Comparison of ENCODE assay signal across 21 cellular contexts in genomic region chr12:759628-760027, GRCh38. TPM values are rescaled to one million over a fixed set of nuclear protein-coding genes. Genes with fewer than 3 reads are reported as not detected.
DNase-seq lines count a peak whose midpoint lies in the region; ATAC-seq lines count a peak whose summit lies in the region.
"Had no signal": no experiment of that assay in that cellular context is flagged by ENCODE, and none has a peak within 500 bp of the region (broad histone marks: within the 10 kb centered on the region; RNA-seq: fewer than 3 reads in every experiment).

No MANE protein-coding gene starts in this region.

- H3K27ac ChIP-seq in KOPT-K1 (ENCODE audit: low read depth, low read length, poor library complexity, severe bottlenecking), result peak overlapping the region; percentile 16
- H3K27ac ChIP-seq: upper lobe of right lung had no signal

- H3K4me3 Mint-ChIP-seq in activated T-cell treated with anti-CD3 and anti-CD28 coated beads, Interleukin-2, amount 50 U/mL, for 72 hours, result peak overlapping the region; percentile 55 to 99
- H3K4me3 Mint-ChIP-seq in activated naive CD8-positive, alpha-beta T cell, result peak overlapping the region; percentile 68
- H3K4me3 Mint-ChIP-seq in natural killer cell treated with Interleukin-12 subunit alpha and Interleukin-12 subunit beta and Interleukin-15 and Interleukin-18, amount 100 ng/mL, for 72 hours, result peak overlapping the region; percentile 38
- H3K4me3 Mint-ChIP-seq: activated B cell treated with CpG ODN at 0.5 μM for 24 hours; stimulated activated naive CD8-positive, alpha-beta T cell treated with anti-CD3 and anti-CD28 coated beads, Interleukin-15, amount 100 ng/mL, for 72 hours; T-helper 1 cell treated with Interleukin-12 subunit alpha and Interleukin-12 subunit beta and Interleukin-4 antibody, amounts not matched to agents 30 μg/mL and 1 μg/mL, for 36 hours had no signal

- no peaks in the 10 kb centered on the region for H3K9me3 Mint-ChIP-seq in activated T-cell treated with anti-CD3 and anti-CD28 coated beads, Interleukin-2, amount 50 U/mL, for 72 hours
- H3K9me3 Mint-ChIP-seq in activated naive CD8-positive, alpha-beta T cell (ENCODE audit: low read depth), result no peaks in the 10 kb centered on the region
- H3K9me3 Mint-ChIP-seq in natural killer cell treated with Interleukin-12 subunit alpha and Interleukin-12 subunit beta and Interleukin-15 and Interleukin-18, amount 100 ng/mL, for 72 hours, result no peaks in the 10 kb centered on the region
- H3K9me3 Mint-ChIP-seq: activated B cell treated with CpG ODN at 0.5 μM for 24 hours; stimulated activated naive CD8-positive, alpha-beta T cell treated with anti-CD3 and anti-CD28 coated beads, Interleukin-15, amount 100 ng/mL, for 72 hours; T-helper 1 cell treated with Interleukin-12 subunit alpha and Interleukin-12 subunit beta and Interleukin-4 antibody, amounts not matched to agents 30 μg/mL and 1 μg/mL, for 36 hours had no signal

- H3K9me3 ChIP-seq in KOPT-K1 (ENCODE audit: insufficient read depth, low read length, poor library complexity, severe bottlenecking), result no peaks in the 10 kb centered on the region
- H3K9me3 ChIP-seq: upper lobe of right lung had no signal

- peaks cover 11 to 21% of the 10 kb centered on the region in 2 donors for H3K36me3 Mint-ChIP-seq in activated T-cell treated with anti-CD3 and anti-CD28 coated beads, Interleukin-2, amount 50 U/mL, for 72 hours (ENCODE audit: insufficient read depth in 2 of 2)
- H3K36me3 Mint-ChIP-seq in activated naive CD8-positive, alpha-beta T cell, result peaks cover 19% of the 10 kb centered on the region
- peaks cover 20% of the 10 kb centered on the region for H3K36me3 Mint-ChIP-seq in natural killer cell treated with Interleukin-12 subunit alpha and Interleukin-12 subunit beta and Interleukin-15 and Interleukin-18, amount 100 ng/mL, for 72 hours

- no peaks in the 10 kb centered on the region for H3K27me3 Mint-ChIP-seq in activated T-cell treated with anti-CD3 and anti-CD28 coated beads, Interleukin-2, amount 50 U/mL, for 72 hours (ENCODE audit: low read depth)
- H3K27me3 Mint-ChIP-seq in activated naive CD8-positive, alpha-beta T cell, result no peaks in the 10 kb centered on the region
- no peaks in the 10 kb centered on the region for H3K27me3 Mint-ChIP-seq in natural killer cell treated with Interleukin-12 subunit alpha and Interleukin-12 subunit beta and Interleukin-15 and Interleukin-18, amount 100 ng/mL, for 72 hours
- H3K27me3 Mint-ChIP-seq: activated B cell treated with CpG ODN at 0.5 μM for 24 hours; stimulated activated naive CD8-positive, alpha-beta T cell treated with anti-CD3 and anti-CD28 coated beads, Interleukin-15, amount 100 ng/mL, for 72 hours had no signal

- H3K36me3 ChIP-seq in KOPT-K1 (ENCODE audit: insufficient read depth, low read length), result peaks cover 71% of the 10 kb centered on the region

- DNase-seq in activated T-cell treated with anti-CD3 and anti-CD28 coated beads, Interleukin-2, amount 50 U/mL, for 72 hours, result no peak
- DNase-seq in activated T-cell treated with anti-CD3 and anti-CD28 coated beads, Interleukin-2, amount 50 U/mL, for 1 hour, result no peak
- no peak for DNase-seq in natural killer cell treated with Interleukin-12 subunit alpha and Interleukin-12 subunit beta and Interleukin-15 and Interleukin-18, amount 100 ng/mL, for 72 hours (ENCODE audit: low spot score)
- DNase-seq in NCI-H2081 treated with DMSO at 0.1 percent for 48 hours (lab: John Stamatoyannopoulos, UW) (no peak), NCI-H446 treated with DMSO at 0.1 percent for 48 hours (lab: John Stamatoyannopoulos, UW) (no peak)
- DNase-seq: activated B cell treated with CpG ODN at 0.5 μM for 24 hours; activated CD8-positive, alpha-beta memory T cell treated with anti-CD3 and anti-CD28 coated beads, Interleukin-2, amount 50 U/mL, for 48 hours; amniotic stem cell; central memory CD4-positive, alpha-beta T cell; DMS79 treated with DMSO at 0.1 percent for 48 hours; effector CD4-positive, alpha-beta T cell; MM.1S; NCI-H187; SHP77 treated with DMSO at 0.1 percent for 48 hours; stimulated activated naive CD8-positive, alpha-beta T cell treated with anti-CD3 and anti-CD28 coated beads, Interleukin-15, amount 100 ng/mL, for 72 hours; upper lobe of right lung had no signal

- H3K27ac Mint-ChIP-seq in activated T-cell treated with anti-CD3 and anti-CD28 coated beads, Interleukin-2, amount 50 U/mL, for 72 hours, result peak overlapping the region; percentile 77
- H3K27ac Mint-ChIP-seq in activated naive CD8-positive, alpha-beta T cell, result peak overlapping the region; percentile 68
- no peak overlapping the region for H3K27ac Mint-ChIP-seq in natural killer cell treated with Interleukin-12 subunit alpha and Interleukin-12 subunit beta and Interleukin-15 and Interleukin-18, amount 100 ng/mL, for 72 hours
- H3K27ac Mint-ChIP-seq: activated B cell treated with CpG ODN at 0.5 μM for 24 hours; stimulated activated naive CD8-positive, alpha-beta T cell treated with anti-CD3 and anti-CD28 coated beads, Interleukin-15, amount 100 ng/mL, for 72 hours; T-helper 1 cell treated with Interleukin-12 subunit alpha and Interleukin-12 subunit beta and Interleukin-4 antibody, amounts not matched to agents 30 μg/mL and 1 μg/mL, for 36 hours had no signal

- H3K4me1 Mint-ChIP-seq in activated T-cell treated with anti-CD3 and anti-CD28 coated beads, Interleukin-2, amount 50 U/mL, for 72 hours (ENCODE audit: low read depth), result peaks cover 83% of the 10 kb centered on the region
- peaks cover 67% of the 10 kb centered on the region for H3K4me1 Mint-ChIP-seq in activated naive CD8-positive, alpha-beta T cell (ENCODE audit: low read depth)
- peaks cover 15 to 53% of the 10 kb centered on the region in 2 donors for H3K4me1 Mint-ChIP-seq in natural killer cell treated with Interleukin-12 subunit alpha and Interleukin-12 subunit beta and Interleukin-15 and Interleukin-18, amount 100 ng/mL, for 72 hours (ENCODE audit: low read depth in 2 of 2)

- ATAC-seq in activated T-cell treated with anti-CD3 and anti-CD28 coated beads, Interleukin-2, amount 50 U/mL, for 72 hours (replicated peaks in 1 of 2), result no peak
- ATAC-seq in natural killer cell treated with Interleukin-12 subunit alpha and Interleukin-12 subunit beta and Interleukin-15 and Interleukin-18, amount 100 ng/mL, for 72 hours, result no peak
- ATAC-seq in GM18868 (IDR thresholded peaks at IDR 0.05; ENCODE audit: unreplicated experiment), result no peak
- ATAC-seq: sciatic nerve; stimulated activated naive CD8-positive, alpha-beta T cell treated with anti-CD3 and anti-CD28 coated beads, Interleukin-15, amount 100 ng/mL, for 72 hours; upper lobe of right lung had no signal

RNA-seq across cellular contexts. Expression of gene WNK1, which starts 7.2 kb away (rescaled TPM):
- total RNA-seq in activated T-cell treated with anti-CD3 and anti-CD28 coated beads, Interleukin-2, amount 50 U/mL, for 72 hours, result 100 to 1,000 TPM; 177 to 213 TPM
- 100 to 1,000 TPM; 152 to 269 TPM for total RNA-seq in natural killer cell treated with Interleukin-12 subunit alpha and Interleukin-12 subunit beta and Interleukin-15 and Interleukin-18, amount 100 ng/mL, for 72 hours

Comparison
In these comparisons a context has a peak if more than half of its experiments do, and no peak if none do; other contexts are left out.
1. H3K27ac Mint-ChIP-seq: peak in activated T-cell treated with anti-CD3 and anti-CD28 coated beads, Interleukin-2, amount 50 U/mL, for 72 hours (single experiment) and activated naive CD8-positive, alpha-beta T cell (single experiment); none in natural killer cell treated with Interleukin-12 subunit alpha and Interleukin-12 subunit beta and Interleukin-15 and Interleukin-18, amount 100 ng/mL, for 72 hours (0 of 2).
2. Peak in every context shown above with its lines, with median percentiles within 50 percentile points of each other: H3K4me3 Mint-ChIP-seq.